In the genomic region with DNA sequence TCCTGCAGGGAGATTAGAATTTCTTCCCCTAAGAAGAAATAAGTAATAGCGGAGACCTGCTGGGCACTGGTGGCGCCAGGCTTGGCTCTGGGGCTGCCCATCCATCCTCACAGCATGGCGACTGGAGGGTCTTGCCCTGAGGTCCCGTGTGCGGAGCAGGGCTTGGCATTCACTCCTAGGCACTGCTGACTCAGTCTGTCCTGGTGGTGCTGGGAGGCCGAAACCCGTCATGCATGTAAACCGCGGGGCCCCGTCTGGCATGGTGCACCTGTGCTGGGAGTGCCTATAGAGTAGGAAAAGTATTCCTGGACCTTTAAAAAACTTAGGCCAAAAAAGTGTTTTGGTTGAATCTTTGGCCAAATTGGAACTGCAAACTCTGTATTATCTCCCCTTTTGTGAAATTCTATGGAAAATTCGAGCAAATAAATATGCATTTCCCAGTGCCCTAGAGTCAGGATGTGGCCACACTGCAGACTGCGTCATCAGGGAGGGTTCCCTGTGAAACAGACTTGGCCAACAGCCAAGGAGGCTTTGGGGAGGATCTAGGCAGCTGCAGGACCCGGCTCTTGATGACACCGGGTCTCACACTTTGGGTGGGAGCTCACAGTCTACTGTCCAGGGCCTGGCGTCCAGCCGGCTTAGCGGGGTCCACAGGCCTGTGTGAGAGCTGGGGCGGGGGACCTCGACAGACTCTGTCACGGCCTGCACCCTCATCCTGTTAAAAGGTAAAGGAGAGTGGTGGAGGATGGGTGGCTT, we compare ENCODE assay signal across 21 cellular contexts.
A peak's percentile ranks its signal among the peaks of the same experiment; 100 is the strongest.
DNase-seq lines count a peak whose midpoint lies in the region; ATAC-seq, FAIRE-seq and TF ChIP-seq lines count a peak whose summit lies in the region.
"Had no signal": no experiment of that assay in that cellular context is flagged by ENCODE, and none has a peak within 500 bp of the region (broad histone marks: within the 10 kb centered on the region; RNA-seq: fewer than 3 reads in every experiment).

No MANE protein-coding gene starts in this region.

- no peak overlapping the region for H3K4me3 ChIP-seq in BLaER1 treated with 17β-estradiol and CSF1 and Interleukin-3, amounts not matched to agents 10 nM and 100 nM
- H3K4me3 ChIP-seq in kidney (ENCODE audit: low read length in 2 of 2): no peak overlapping the region
- H3K4me3 ChIP-seq: gastrocnemius medialis, lung, upper lobe of right lung had no signal

- no peak overlapping the region for H3K27ac ChIP-seq in BLaER1 treated with 17β-estradiol and CSF1 and Interleukin-3, amounts not matched to agents 10 nM and 100 nM
- H3K27ac ChIP-seq in kidney (ENCODE audit: low read depth in 2 of 2, low read length in 2 of 2): no peak overlapping the region
- H3K27ac ChIP-seq: C4-2B, gastrocnemius medialis, upper lobe of right lung, VCaP had no signal

- peaks cover 12 to 20% (median 15%) of the 10 kb centered on the region in 11 experiments for H3K9me3 ChIP-seq in BLaER1 treated with 17β-estradiol and CSF1 and Interleukin-3, amounts not matched to agents 10 nM and 100 nM (replicated peaks in 1 of 11)
- no peaks in the 10 kb centered on the region for H3K9me3 ChIP-seq in kidney (ENCODE audit: control insufficient read depth in 1 of 2, low read length in 2 of 2)
- H3K9me3 ChIP-seq: gastrocnemius medialis, upper lobe of right lung had no signal

- peaks cover 17 to 67% (median 53%) of the 10 kb centered on the region in 10 experiments for H3K4me1 ChIP-seq in BLaER1 treated with 17β-estradiol and CSF1 and Interleukin-3, amounts not matched to agents 10 nM and 100 nM
- H3K4me1 ChIP-seq in kidney (ENCODE audit: control insufficient read depth in 1 of 2, insufficient read depth in 1 of 2, low read depth in 1 of 2, low read length in 2 of 2): peaks cover 4 to 5% of the 10 kb centered on the region in 2 donors
- H3K4me1 ChIP-seq: upper lobe of right lung had no signal

- peak overlapping the region in 9 of 11 experiments; percentile 13 to 52 (median 30); a peak in 14 of 22 replicates for H3K4me2 ChIP-seq in BLaER1 treated with 17β-estradiol and CSF1 and Interleukin-3, amounts not matched to agents 10 nM and 100 nM

- H3K9ac ChIP-seq in BLaER1 treated with 17β-estradiol and CSF1 and Interleukin-3, amounts not matched to agents 10 nM and 100 nM: no peak overlapping the region
- H3K9ac ChIP-seq in kidney (ENCODE audit: low read length in 2 of 2): no peak overlapping the region

- TF ChIP-seq CTCF in kidney (IDR thresholded peaks at IDR 0.05; ENCODE audit: borderline replicate concordance, extremely low read depth, insufficient read depth): no peak

- peaks cover 0 to 12% (median 0%) of the 10 kb centered on the region in 11 experiments; a peak in 1 of 22 replicates for H4K20me1 ChIP-seq in BLaER1 treated with 17β-estradiol and CSF1 and Interleukin-3, amounts not matched to agents 10 nM and 100 nM

- peak; percentile 85 for DNase-seq in Daoy (ENCODE audit: low read depth)
- peak; percentile 39 for DNase-seq in RPMI7951 (ENCODE audit: low read depth)
- DNase-seq in kidney: peak; percentile 53
- no peak for DNase-seq in NCI-H2029 (lab: John Stamatoyannopoulos, UW)
- DNase-seq in NOMO-1 (lab: John Stamatoyannopoulos, UW; ENCODE audit: unreplicated experiment in 2 of 2): no peak
- no peak for DNase-seq in AG20443 (ENCODE audit: low spot score)
- DNase-seq: activated CD8-positive, alpha-beta memory T cell treated with anti-CD3 and anti-CD28 coated beads for 24 hours; amygdala; gastrocnemius medialis; IMR-90; naive thymus-derived CD8-positive, alpha-beta T cell; NCI-H226; stimulated activated CD4-positive, alpha-beta T cell treated with anti-CD3 and anti-CD28 coated beads, Interleukin-15, amount 100 ng/mL, for 24 hours; stimulated activated naive CD8-positive, alpha-beta T cell treated with anti-CD3 and anti-CD28 coated beads, Interleukin-15, Interleukin-2, amounts not matched to agents 100 U/mL and 50 U/mL, for 24 hours; upper lobe of right lung had no signal

- ATAC-seq in HG03565 (IDR thresholded peaks at IDR 0.05; ENCODE audit: unreplicated experiment): no peak
- ATAC-seq: gastrocnemius medialis; naive thymus-derived CD8-positive, alpha-beta T cell; stimulated activated naive CD8-positive, alpha-beta T cell treated with anti-CD3 and anti-CD28 coated beads, Interleukin-15, Interleukin-2, amounts not matched to agents 100 U/mL and 50 U/mL, for 24 hours; upper lobe of right lung had no signal

- no peak for FAIRE-seq in kidney (lab: Jason Lieb, UNC)
- FAIRE-seq: colon had no signal

- intact Hi-C loops in kidney (cut with DNase I): no loop called here

- H3K36me3 ChIP-seq in BLaER1 treated with 17β-estradiol and CSF1 and Interleukin-3, amounts not matched to agents 10 nM and 100 nM: peaks cover 0 to 7% (median 0%) of the 10 kb centered on the region in 11 experiments; a peak in 7 of 22 replicates
- H3K36me3 ChIP-seq in kidney (ENCODE audit: control insufficient read depth in 1 of 2, insufficient read depth in 2 of 2, low read length in 2 of 2): no peaks in the 10 kb centered on the region
- H3K36me3 ChIP-seq: gastrocnemius medialis, upper lobe of right lung had no signal

- H3K27me3 ChIP-seq in BLaER1 treated with 17β-estradiol and CSF1 and Interleukin-3, amounts not matched to agents 10 nM and 100 nM: peaks cover 26 to 33% (median 28%) of the 10 kb centered on the region in 11 experiments
- H3K27me3 ChIP-seq: gastrocnemius medialis had no signal

Comparison
In these comparisons a context has a peak if more than half of its experiments do, and no peak if none do; other contexts are left out.
1. DNase-seq: peak in Daoy (single experiment), RPMI7951 (single experiment) and kidney (single experiment); none in NCI-H2029 (single experiment), NOMO-1 (0 of 2) and AG20443 (single experiment).